ENCODE assay signal across 14 cellular contexts in the genomic region with DNA sequence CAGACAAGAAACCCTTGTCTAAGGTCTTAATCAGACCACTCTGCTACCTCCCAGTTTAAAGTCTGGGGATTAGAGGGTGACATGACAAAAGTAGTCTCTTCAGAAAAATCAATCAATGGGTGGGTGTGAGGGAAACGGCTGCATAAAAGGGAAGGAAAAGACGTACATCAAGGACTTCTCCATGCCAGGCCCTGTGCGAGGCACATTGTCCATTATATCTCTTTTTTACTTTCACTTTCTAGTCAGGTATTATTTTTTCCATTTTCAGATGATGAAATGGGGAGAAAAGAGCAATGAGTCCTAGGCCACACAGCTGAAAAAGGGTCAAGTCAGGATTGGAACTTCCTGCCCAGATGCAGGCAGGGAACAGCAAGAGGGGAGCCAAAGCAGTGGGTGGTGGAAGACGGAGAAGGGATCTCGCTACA. TPM values are rescaled to one million over a fixed set of nuclear protein-coding genes. Genes with fewer than 3 reads are reported as not detected.
DNase-seq lines count a peak whose midpoint lies in the region; TF ChIP-seq lines count a peak whose summit lies in the region.
"Had no signal": no experiment of that assay in that cellular context is flagged by ENCODE, and none has a peak within 500 bp of the region (broad histone marks: within the 10 kb centered on the region; RNA-seq: fewer than 3 reads in every experiment).

No MANE protein-coding gene starts in this region.

- H2AFZ ChIP-seq in Loucy (ENCODE audit: low read length) (peak overlapping the region; percentile 9), fibroblast of lung (ENCODE audit: low read length) (peak overlapping the region; percentile 76)
- H2AFZ ChIP-seq: GM23248 had no signal

- TF ChIP-seq CTCF in CD14-positive monocyte (IDR thresholded peaks at IDR 0.05), result no peak
- no peak for TF ChIP-seq CTCF in Loucy (conservative IDR thresholded peaks at IDR 0.05; ENCODE audit: low read length)
- no peak for TF ChIP-seq CTCF in fibroblast of lung (conservative IDR thresholded peaks at IDR 0.05 in 1 of 2, IDR thresholded peaks at IDR 0.05 in 1 of 2; ENCODE audit: low read depth in 1 of 2, low read length in 2 of 2)
- no peak for TF ChIP-seq CTCF in ascending aorta (IDR thresholded peaks at IDR 0.05)

- H3K9me3 Mint-ChIP-seq in CD14-positive monocyte, result peaks cover 0 to 3% (median 0%) of the 10 kb centered on the region in 7 donors
- no peaks in the 10 kb centered on the region for H3K9me3 Mint-ChIP-seq in activated CD4-positive, alpha-beta memory T cell treated with anti-CD3 and anti-CD28 coated beads for 36 hours

- no peak overlapping the region for H3K27ac ChIP-seq in fibroblast of lung (ENCODE audit: insufficient read depth, low read length)
- no peak overlapping the region for H3K27ac ChIP-seq in ascending aorta
- H3K27ac ChIP-seq: GM23248, stomach had no signal

- H4K20me1 ChIP-seq in Loucy (ENCODE audit: insufficient read depth, low read length, poor library complexity, severe bottlenecking) (no peaks in the 10 kb centered on the region), fibroblast of lung (ENCODE audit: control insufficient read depth, extremely low read depth, insufficient read depth, low read length) (no peaks in the 10 kb centered on the region)

- H3K27me3 Mint-ChIP-seq in CD14-positive monocyte (ENCODE audit: low read depth in 3 of 3), result peaks cover 0 to 2% (median 0%) of the 10 kb centered on the region in 3 donors
- no peaks in the 10 kb centered on the region for H3K27me3 Mint-ChIP-seq in activated CD4-positive, alpha-beta memory T cell treated with anti-CD3 and anti-CD28 coated beads for 36 hours

- POLR2A ChIA-PET in activated CD4-positive, alpha-beta memory T cell treated with anti-CD3 and anti-CD28 coated beads for 36 hours (lab: Charles Lee), result no interaction called here

- peak overlapping the region in 1 of 2 donors; percentile 66 for H3K4me3 Mint-ChIP-seq in CD14-positive monocyte
- H3K4me3 Mint-ChIP-seq in activated CD4-positive, alpha-beta memory T cell treated with anti-CD3 and anti-CD28 coated beads for 36 hours, result no peak overlapping the region

- H3K36me3 Mint-ChIP-seq in CD14-positive monocyte, result no peaks in the 10 kb centered on the region
- no peaks in the 10 kb centered on the region for H3K36me3 Mint-ChIP-seq in activated CD4-positive, alpha-beta memory T cell treated with anti-CD3 and anti-CD28 coated beads for 36 hours

- H3K4me1 Mint-ChIP-seq in CD14-positive monocyte, result peaks cover 58% of the 10 kb centered on the region
- peaks cover 16% of the 10 kb centered on the region for H3K4me1 Mint-ChIP-seq in activated CD4-positive, alpha-beta memory T cell treated with anti-CD3 and anti-CD28 coated beads for 36 hours (ENCODE audit: low read depth)

- H3K27me3 ChIP-seq in Loucy (ENCODE audit: insufficient read depth, low read length, poor library complexity, severe bottlenecking) (no peaks in the 10 kb centered on the region), fibroblast of lung (ENCODE audit: control insufficient read depth, insufficient read depth, low read length) (no peaks in the 10 kb centered on the region), ascending aorta (no peaks in the 10 kb centered on the region)
- H3K27me3 ChIP-seq: stomach had no signal

- H3K9me2 ChIP-seq in Loucy (replicated peaks; ENCODE audit: low read depth, low read length), result no peaks in the 10 kb centered on the region

- DNase-seq in CD14-positive monocyte (ENCODE audit: low spot score) (no peak), fibroblast of lung (ENCODE audit: low read depth in 2 of 2) (peak in 1 of 2 donors; percentile 50), retina (no peak), AG08396 (ENCODE audit: low spot score) (no peak), ascending aorta (ENCODE audit: low spot score in 2 of 2) (no peak), HUDEP-2 (lab: John Stamatoyannopoulos, UW; ENCODE audit: unreplicated experiment in 76 of 76) (no peak)
- no peak for DNase-seq in activated CD4-positive, alpha-beta memory T cell treated with anti-CD3 and anti-CD28 coated beads for 36 hours
- DNase-seq: GM23248; NCI-H2171; stimulated activated CD4-positive, alpha-beta T cell treated with anti-CD3 and anti-CD28 coated beads, Interleukin-4, amount 100 ng/mL, for 1 hour; stomach had no signal

- H3K27ac Mint-ChIP-seq in CD14-positive monocyte, result peak overlapping the region; percentile 69 to 92 (median 87)
- peak overlapping the region; percentile 31 for H3K27ac Mint-ChIP-seq in activated CD4-positive, alpha-beta memory T cell treated with anti-CD3 and anti-CD28 coated beads for 36 hours

- CTCF ChIA-PET in activated CD4-positive, alpha-beta memory T cell treated with anti-CD3 and anti-CD28 coated beads for 36 hours (lab: Charles Lee), result interaction anchor here (12.4 kb wide), 1 partner anchor 94 kb away, joined by 587 read pairs; the partner anchor contains the start of gene XIRP1

- H3K4me1 ChIP-seq in Loucy (ENCODE audit: insufficient read depth, low read length, poor library complexity, severe bottlenecking), result peaks cover 20% of the 10 kb centered on the region
- no peaks in the 10 kb centered on the region for H3K4me1 ChIP-seq in fibroblast of lung (ENCODE audit: control insufficient read depth, extremely low read depth, insufficient read depth, low read length)
- H3K4me1 ChIP-seq in ascending aorta, result no peaks in the 10 kb centered on the region

- H3K4me2 ChIP-seq in Loucy (ENCODE audit: low read depth, low read length, poor library complexity, severe bottlenecking) (no peak overlapping the region), fibroblast of lung (ENCODE audit: extremely low read depth, insufficient read depth, low read length) (peak overlapping the region; percentile 68)

- no peak overlapping the region for H3K9ac ChIP-seq in Loucy (ENCODE audit: low read depth, low read length, poor library complexity, severe bottlenecking)
- no peak overlapping the region for H3K9ac ChIP-seq in fibroblast of lung (ENCODE audit: insufficient read depth, low read length)
- H3K9ac ChIP-seq: GM23248 had no signal

- no peaks in the 10 kb centered on the region for H3F3A ChIP-seq in Loucy (ENCODE audit: low read depth)

- no peaks in the 10 kb centered on the region for H3K79me2 ChIP-seq in Loucy (ENCODE audit: insufficient read depth, low read length)
- no peaks in the 10 kb centered on the region for H3K79me2 ChIP-seq in fibroblast of lung (ENCODE audit: control insufficient read depth, insufficient read depth, low read length)

- intact Hi-C loops in CD14-positive monocyte (cut with micrococcal nuclease), result loop anchor here (5.0 to 10.0 kb wide), 2 partner anchors 37 to 180 kb away; partner anchors contain the start of genes GORASP1 (in 1 of the 2) and TTC21A (in 1 of the 2)
- intact Hi-C loops in activated CD4-positive, alpha-beta memory T cell treated with anti-CD3 and anti-CD28 coated beads for 36 hours (cut with micrococcal nuclease), result no loop called here
- intact Hi-C loops in ascending aorta (cut with DNase I), result no loop called here

- no peaks in the 10 kb centered on the region for H3K9me3 ChIP-seq in Loucy (ENCODE audit: insufficient read depth, low read depth, low read length)
- H3K9me3 ChIP-seq in fibroblast of lung (ENCODE audit: control insufficient read depth, insufficient read depth, low read depth, low read length), result no peaks in the 10 kb centered on the region
- H3K9me3 ChIP-seq in ascending aorta, result no peaks in the 10 kb centered on the region
- H3K9me3 ChIP-seq: stomach had no signal

- H3K4me3 ChIP-seq in Loucy (ENCODE audit: low read length, poor library complexity, severe bottlenecking) (no peak overlapping the region), fibroblast of lung (replicated peaks in 1 of 4; ENCODE audit: control extremely low read depth in 1 of 4, insufficient read depth in 1 of 4, low read depth in 3 of 4, low read length in 4 of 4) (no peak overlapping the region), ascending aorta (no peak overlapping the region)
- H3K4me3 ChIP-seq: GM23248, stomach had no signal

- no peaks in the 10 kb centered on the region for H3K36me3 ChIP-seq in Loucy (ENCODE audit: insufficient read depth, low read length)
- no peaks in the 10 kb centered on the region for H3K36me3 ChIP-seq in fibroblast of lung (ENCODE audit: control insufficient read depth, insufficient read depth, low read length)
- H3K36me3 ChIP-seq in ascending aorta, result no peaks in the 10 kb centered on the region
- H3K36me3 ChIP-seq: stomach had no signal

RNA-seq across cellular contexts. Expression of gene CX3CR1, which starts 4.6 kb away (rescaled TPM):
- 100 to 1,000 TPM; 184 to 405 TPM for polyA plus RNA-seq in CD14-positive monocyte
- under 1 TPM; 0.07 to 0.21 TPM for total RNA-seq in activated CD4-positive, alpha-beta memory T cell treated with anti-CD3 and anti-CD28 coated beads for 36 hours
- under 0.01 TPM in 1 of 2 replicates, not detected in the other for total RNA-seq in fibroblast of lung
- polyA plus RNA-seq in fibroblast of lung, result not detected in 2 replicates
- polyA plus RNA-seq in fibroblast of lung (2012), result not detected in 2 replicates
- polyA minus RNA-seq in fibroblast of lung (ENCODE audit: low replicate concordance), result not detected in 2 replicates
- not detected for total RNA-seq in ascending aorta
- total RNA-seq: GM23248, kidney epithelial cell, LHCN-M2 had no signal
- polyA plus RNA-seq: GM23248 had no signal

RNA-seq across cellular contexts. Expression of gene CCR8, which starts 45.0 kb away (rescaled TPM):
- polyA plus RNA-seq in CD14-positive monocyte, result not detected
- under 1 TPM; 0.48 to 0.51 TPM for total RNA-seq in activated CD4-positive, alpha-beta memory T cell treated with anti-CD3 and anti-CD28 coated beads for 36 hours
- total RNA-seq in fibroblast of lung, result not detected in 2 replicates
- not detected in 2 replicates for polyA plus RNA-seq in fibroblast of lung
- not detected in 2 replicates for polyA plus RNA-seq in fibroblast of lung (2012)
- not detected in 2 replicates for polyA minus RNA-seq in fibroblast of lung (ENCODE audit: low replicate concordance)
- total RNA-seq in ascending aorta, result not detected
- total RNA-seq: GM23248, kidney epithelial cell, LHCN-M2, stomach had no signal
- polyA plus RNA-seq: GM23248, stomach had no signal

Comparison
In these comparisons a context has a peak if more than half of its experiments do, and no peak if none do; other contexts are left out.
1. intact Hi-C loops: an anchor here in CD14-positive monocyte (5.0 to 10.0 kb wide); none called in activated CD4-positive, alpha-beta memory T cell treated with anti-CD3 and anti-CD28 coated beads for 36 hours and ascending aorta.